In genomic region chr4:108018038-108018883, GRCh38 we compare ENCODE assay signal across 8 cellular contexts. TPM values are rescaled to one million over a fixed set of nuclear protein-coding genes. Genes with fewer than 3 reads are reported as not detected.
DNase-seq lines count a peak whose midpoint lies in the region; ATAC-seq, FAIRE-seq and TF ChIP-seq lines count a peak whose summit lies in the region.

No MANE protein-coding gene starts in this region.

- no peaks in the 10 kb centered on the region for H3K27me3 ChIP-seq in right lobe of liver

- H3K4me1 ChIP-seq in right lobe of liver, result no peaks in the 10 kb centered on the region

- peaks cover 0 to 62% (median 7%) of the 10 kb centered on the region in 4 donors for H3K36me3 ChIP-seq in right lobe of liver

- intact Hi-C loops in activated CD4-positive, alpha-beta T cell treated with anti-CD3 and anti-CD28 coated beads, Interleukin-2, amount 10 ng/mL, durations not matched to agents 24 days and 14 days (cut with micrococcal nuclease), result loop anchor here (1.0 to 10.0 kb wide), 4 partner anchors 475 to 1387 kb away; no protein-coding TSS in a partner anchor
- intact Hi-C loops in right lobe of liver (cut with DNase I), result loop anchor here in 1 of 2 donors (5.0 kb wide), 1 partner anchor 554 kb away; no protein-coding TSS in a partner anchor

- DNase-seq in ACHN (peak; percentile 64), GM18507 (ENCODE audit: extremely low spot score, insufficient read length, low read depth) (peak; percentile 32), NCI-H345 treated with DMSO at 0.1 percent for 48 hours (lab: John Stamatoyannopoulos, UW; ENCODE audit: unreplicated experiment) (peak; percentile 7), coronary artery (ENCODE audit: low spot score) (no peak), right lobe of liver (peak; percentile 71 to 81 (median 72))
- peak; percentile 95 for DNase-seq in activated CD4-positive, alpha-beta T cell treated with anti-CD3 and anti-CD28 coated beads, Interleukin-2, amount 10 ng/mL, durations not matched to agents 24 days and 14 days
- DNase-seq in stimulated activated CD4-positive, alpha-beta T cell treated with anti-CD3 and anti-CD28 coated beads, TNF-alpha, amount 100 ng/mL, for 48 hours (ENCODE audit: low read depth in 3 of 3), result peak; percentile 60 to 81 (median 76)

- WGBS in right lobe of liver (ENCODE audit: insufficient coverage, low coverage, low lambda C conversion rate, missing lambda C conversion rate), result 33% methylated on average over 8 of the region's 8 CpGs

- TF ChIP-seq CTCF in coronary artery (IDR thresholded peaks at IDR 0.05) (peak; percentile 74), right lobe of liver (IDR thresholded peaks at IDR 0.05) (peak; percentile 76 to 89 (median 83))

- H3K36me3 Mint-ChIP-seq in activated CD4-positive, alpha-beta T cell treated with anti-CD3 and anti-CD28 coated beads, Interleukin-2, amount 10 ng/mL, durations not matched to agents 24 days and 14 days (ENCODE audit: low read depth), result peaks cover 22% of the 10 kb centered on the region

- H3K4me3 Mint-ChIP-seq in activated CD4-positive, alpha-beta T cell treated with anti-CD3 and anti-CD28 coated beads, Interleukin-2, amount 10 ng/mL, durations not matched to agents 24 days and 14 days, result no peak overlapping the region

- peak; percentile 89 for FAIRE-seq in GM18507 (lab: Jason Lieb, UNC)

- in situ Hi-C loops in ACHN (cut with HindIII; ENCODE audit: low pct_ligation_motif_present, low pct_unique_long_range_greater_than_20kb, low sequenced_read_pairs), result no loop called here

- H3K4me1 Mint-ChIP-seq in activated CD4-positive, alpha-beta T cell treated with anti-CD3 and anti-CD28 coated beads, Interleukin-2, amount 10 ng/mL, durations not matched to agents 24 days and 14 days, result peaks cover 20% of the 10 kb centered on the region

- H3K9me3 ChIP-seq in right lobe of liver, result no peaks in the 10 kb centered on the region

- H3K27ac Mint-ChIP-seq in activated CD4-positive, alpha-beta T cell treated with anti-CD3 and anti-CD28 coated beads, Interleukin-2, amount 10 ng/mL, durations not matched to agents 24 days and 14 days, result no peak overlapping the region

- H3K9me3 Mint-ChIP-seq in activated CD4-positive, alpha-beta T cell treated with anti-CD3 and anti-CD28 coated beads, Interleukin-2, amount 10 ng/mL, durations not matched to agents 24 days and 14 days, result no peaks in the 10 kb centered on the region

- no peak overlapping the region for H3K27ac ChIP-seq in coronary artery
- H3K27ac ChIP-seq in right lobe of liver, result no peak overlapping the region

- ATAC-seq in HG03103 (IDR thresholded peaks at IDR 0.05; ENCODE audit: low read depth, unreplicated experiment), result peak; percentile 66
- ATAC-seq in right lobe of liver, result peak; percentile 89 to 96 (median 92)

- H3K4me3 ChIP-seq in coronary artery (no peak overlapping the region), right lobe of liver (no peak overlapping the region)

- TF ChIP-seq POLR2A in right lobe of liver (IDR thresholded peaks at IDR 0.05), result no peak

- no peaks in the 10 kb centered on the region for H3K27me3 Mint-ChIP-seq in activated CD4-positive, alpha-beta T cell treated with anti-CD3 and anti-CD28 coated beads, Interleukin-2, amount 10 ng/mL, durations not matched to agents 24 days and 14 days

RNA-seq across cellular contexts. Expression of gene HADH, which starts 28.6 kb away (rescaled TPM):
- total RNA-seq in activated CD4-positive, alpha-beta T cell treated with anti-CD3 and anti-CD28 coated beads, Interleukin-2, amount 10 ng/mL, durations not matched to agents 24 days and 14 days, result 37.2 and 41.4 TPM in 2 replicates
- 100 to 1,000 TPM in 3 of 6 experiments, 10 to 100 TPM in 3; 67.2 to 152 (median 104) TPM for total RNA-seq in right lobe of liver
